Comparison of ENCODE assay signal across 1 cellular context in genomic region chr3:133404925-133405324, GRCh38.
TF ChIP-seq lines count a peak whose summit lies in the region.

No MANE protein-coding gene starts in this region.

TF ChIP-seq in IMR-90, 13 proteins besides CTCF, POLR2A, EP300 and RAD21:
- TF ChIP-seq RCOR1 (IDR thresholded peaks at IDR 0.05; ENCODE audit: insufficient replicate concordance, low read length) (no peak), NFE2L2 (IDR thresholded peaks at IDR 0.05; ENCODE audit: low read depth, low read length) (no peak), RFX5 (IDR thresholded peaks at IDR 0.05; ENCODE audit: low read depth, low read length) (no peak), BHLHE40 (IDR thresholded peaks at IDR 0.05; ENCODE audit: low read depth, low read length) (no peak), CHD1 (IDR thresholded peaks at IDR 0.05; ENCODE audit: low read depth, low read length) (no peak), CEBPB (IDR thresholded peaks at IDR 0.05; ENCODE audit: low read depth, low read length) (no peak), MAZ (IDR thresholded peaks at IDR 0.05; ENCODE audit: borderline replicate concordance, low read depth, low read length) (no peak), FOS (IDR thresholded peaks at IDR 0.05; ENCODE audit: low read depth, low read length) (no peak), MXI1 (IDR thresholded peaks at IDR 0.05; ENCODE audit: borderline replicate concordance, low read depth, low read length) (no peak), USF2 (IDR thresholded peaks at IDR 0.05; ENCODE audit: low read depth, low read length) (no peak)
